1 cellular context compared by ENCODE assay signal in the genomic region with DNA sequence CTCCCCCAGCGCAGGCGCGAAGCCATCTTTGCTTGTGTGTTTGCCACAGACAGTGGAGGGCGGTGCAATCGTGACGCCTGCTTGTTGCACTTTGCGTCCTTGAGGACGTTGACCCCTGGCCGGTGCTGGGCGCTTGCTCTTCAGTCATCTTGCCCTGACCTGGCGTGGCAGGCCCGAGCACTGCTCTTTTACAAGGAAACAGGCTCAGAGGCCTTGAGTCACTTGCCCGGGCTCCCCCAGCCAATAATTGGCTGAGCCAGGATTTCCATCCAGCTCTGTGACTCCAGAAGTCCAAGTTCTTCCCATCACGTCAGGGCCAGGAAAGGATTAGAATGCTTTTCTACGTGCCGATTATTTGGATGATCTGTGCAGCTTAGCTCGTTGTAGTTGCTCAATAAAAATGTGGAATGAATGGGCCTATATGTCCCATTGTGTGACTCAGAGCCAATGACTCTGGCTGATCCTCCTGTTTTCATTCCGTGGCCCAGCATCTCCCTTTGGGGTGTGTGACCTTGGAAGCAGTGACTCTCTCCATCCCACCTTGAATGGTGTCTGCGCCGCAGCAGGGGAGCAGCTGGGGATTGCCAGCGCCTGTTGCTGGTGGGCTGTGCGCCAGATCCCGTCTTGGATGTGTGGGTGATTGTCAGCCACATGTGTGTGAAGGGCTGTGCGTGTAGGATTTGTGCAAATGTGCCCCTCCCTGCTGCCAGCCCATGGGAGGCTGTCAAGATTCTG.
A peak's percentile ranks its signal among the peaks of the same experiment; 100 is the strongest.
TF ChIP-seq lines count a peak whose summit lies in the region.

No MANE protein-coding gene starts in this region.

TF ChIP-seq in HepG2, 621 proteins besides CTCF, POLR2A, EP300 and RAD21 (continued from another document and continues in another):
- TF ChIP-seq, protein P1, sequence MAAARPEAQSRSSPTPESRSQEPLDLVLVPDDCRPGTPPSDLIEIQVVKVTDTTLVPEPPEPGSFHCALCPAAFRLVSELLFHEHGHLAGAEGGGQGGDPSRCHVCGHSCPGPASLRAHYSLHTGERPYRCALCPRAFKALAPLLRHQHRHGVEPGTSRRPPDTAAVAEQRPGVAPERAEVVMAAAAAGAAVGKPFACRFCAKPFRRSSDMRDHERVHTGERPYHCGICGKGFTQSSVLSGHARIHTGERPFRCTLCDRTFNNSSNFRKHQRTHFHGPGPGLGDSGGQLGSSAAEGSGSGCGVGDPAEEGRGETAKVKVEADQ (CRISPR knock-in tag; IDR thresholded peaks at IDR 0.05; ENCODE audit: borderline replicate concordance): no peak
- TF ChIP-seq, protein P2, sequence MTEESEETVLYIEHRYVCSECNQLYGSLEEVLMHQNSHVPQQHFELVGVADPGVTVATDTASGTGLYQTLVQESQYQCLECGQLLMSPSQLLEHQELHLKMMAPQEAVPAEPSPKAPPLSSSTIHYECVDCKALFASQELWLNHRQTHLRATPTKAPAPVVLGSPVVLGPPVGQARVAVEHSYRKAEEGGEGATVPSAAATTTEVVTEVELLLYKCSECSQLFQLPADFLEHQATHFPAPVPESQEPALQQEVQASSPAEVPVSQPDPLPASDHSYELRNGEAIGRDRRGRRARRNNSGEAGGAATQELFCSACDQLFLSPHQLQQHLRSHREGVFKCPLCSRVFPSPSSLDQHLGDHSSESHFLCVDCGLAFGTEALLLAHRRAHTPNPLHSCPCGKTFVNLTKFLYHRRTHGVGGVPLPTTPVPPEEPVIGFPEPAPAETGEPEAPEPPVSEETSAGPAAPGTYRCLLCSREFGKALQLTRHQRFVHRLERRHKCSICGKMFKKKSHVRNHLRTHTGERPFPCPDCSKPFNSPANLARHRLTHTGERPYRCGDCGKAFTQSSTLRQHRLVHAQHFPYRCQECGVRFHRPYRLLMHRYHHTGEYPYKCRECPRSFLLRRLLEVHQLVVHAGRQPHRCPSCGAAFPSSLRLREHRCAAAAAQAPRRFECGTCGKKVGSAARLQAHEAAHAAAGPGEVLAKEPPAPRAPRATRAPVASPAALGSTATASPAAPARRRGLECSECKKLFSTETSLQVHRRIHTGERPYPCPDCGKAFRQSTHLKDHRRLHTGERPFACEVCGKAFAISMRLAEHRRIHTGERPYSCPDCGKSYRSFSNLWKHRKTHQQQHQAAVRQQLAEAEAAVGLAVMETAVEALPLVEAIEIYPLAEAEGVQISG (CRISPR knock-in tag; IDR thresholded peaks at IDR 0.05): peak; percentile 84
- TF ChIP-seq, protein P3, sequence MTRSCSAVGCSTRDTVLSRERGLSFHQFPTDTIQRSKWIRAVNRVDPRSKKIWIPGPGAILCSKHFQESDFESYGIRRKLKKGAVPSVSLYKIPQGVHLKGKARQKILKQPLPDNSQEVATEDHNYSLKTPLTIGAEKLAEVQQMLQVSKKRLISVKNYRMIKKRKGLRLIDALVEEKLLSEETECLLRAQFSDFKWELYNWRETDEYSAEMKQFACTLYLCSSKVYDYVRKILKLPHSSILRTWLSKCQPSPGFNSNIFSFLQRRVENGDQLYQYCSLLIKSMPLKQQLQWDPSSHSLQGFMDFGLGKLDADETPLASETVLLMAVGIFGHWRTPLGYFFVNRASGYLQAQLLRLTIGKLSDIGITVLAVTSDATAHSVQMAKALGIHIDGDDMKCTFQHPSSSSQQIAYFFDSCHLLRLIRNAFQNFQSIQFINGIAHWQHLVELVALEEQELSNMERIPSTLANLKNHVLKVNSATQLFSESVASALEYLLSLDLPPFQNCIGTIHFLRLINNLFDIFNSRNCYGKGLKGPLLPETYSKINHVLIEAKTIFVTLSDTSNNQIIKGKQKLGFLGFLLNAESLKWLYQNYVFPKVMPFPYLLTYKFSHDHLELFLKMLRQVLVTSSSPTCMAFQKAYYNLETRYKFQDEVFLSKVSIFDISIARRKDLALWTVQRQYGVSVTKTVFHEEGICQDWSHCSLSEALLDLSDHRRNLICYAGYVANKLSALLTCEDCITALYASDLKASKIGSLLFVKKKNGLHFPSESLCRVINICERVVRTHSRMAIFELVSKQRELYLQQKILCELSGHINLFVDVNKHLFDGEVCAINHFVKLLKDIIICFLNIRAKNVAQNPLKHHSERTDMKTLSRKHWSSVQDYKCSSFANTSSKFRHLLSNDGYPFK (CRISPR knock-in tag; IDR thresholded peaks at IDR 0.05; ENCODE audit: borderline replicate concordance): peak; percentile 85; the same call in 1 of the 2 replicates
- peak; percentile 79 for TF ChIP-seq FOXA3 (CRISPR knock-in tag; IDR thresholded peaks at IDR 0.05)
- peak; percentile 66; the same call in 1 of the 2 replicates for TF ChIP-seq ZNF629 (CRISPR knock-in tag; conservative IDR thresholded peaks at IDR 0.05)
- TF ChIP-seq, protein P4, sequence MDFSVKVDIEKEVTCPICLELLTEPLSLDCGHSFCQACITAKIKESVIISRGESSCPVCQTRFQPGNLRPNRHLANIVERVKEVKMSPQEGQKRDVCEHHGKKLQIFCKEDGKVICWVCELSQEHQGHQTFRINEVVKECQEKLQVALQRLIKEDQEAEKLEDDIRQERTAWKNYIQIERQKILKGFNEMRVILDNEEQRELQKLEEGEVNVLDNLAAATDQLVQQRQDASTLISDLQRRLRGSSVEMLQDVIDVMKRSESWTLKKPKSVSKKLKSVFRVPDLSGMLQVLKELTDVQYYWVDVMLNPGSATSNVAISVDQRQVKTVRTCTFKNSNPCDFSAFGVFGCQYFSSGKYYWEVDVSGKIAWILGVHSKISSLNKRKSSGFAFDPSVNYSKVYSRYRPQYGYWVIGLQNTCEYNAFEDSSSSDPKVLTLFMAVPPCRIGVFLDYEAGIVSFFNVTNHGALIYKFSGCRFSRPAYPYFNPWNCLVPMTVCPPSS (IDR thresholded peaks at IDR 0.05): no peak
- TF ChIP-seq MBNL3 (CRISPR knock-in tag; conservative IDR thresholded peaks at IDR 0.05): no peak
- no peak for TF ChIP-seq SUZ12 (IDR thresholded peaks at IDR 0.05; ENCODE audit: low read depth, low read length)
- peak; percentile 79; the same call in 1 of the 2 replicates for TF ChIP-seq BORCS8-MEF2B (CRISPR knock-in tag; IDR thresholded peaks at IDR 0.05)
- TF ChIP-seq SCMH1 (CRISPR knock-in tag; IDR thresholded peaks at IDR 0.05; ENCODE audit: borderline replicate concordance): no peak
- no peak for TF ChIP-seq RNF2 (conservative IDR thresholded peaks at IDR 0.05; ENCODE audit: low read depth)
- TF ChIP-seq, protein P5, sequence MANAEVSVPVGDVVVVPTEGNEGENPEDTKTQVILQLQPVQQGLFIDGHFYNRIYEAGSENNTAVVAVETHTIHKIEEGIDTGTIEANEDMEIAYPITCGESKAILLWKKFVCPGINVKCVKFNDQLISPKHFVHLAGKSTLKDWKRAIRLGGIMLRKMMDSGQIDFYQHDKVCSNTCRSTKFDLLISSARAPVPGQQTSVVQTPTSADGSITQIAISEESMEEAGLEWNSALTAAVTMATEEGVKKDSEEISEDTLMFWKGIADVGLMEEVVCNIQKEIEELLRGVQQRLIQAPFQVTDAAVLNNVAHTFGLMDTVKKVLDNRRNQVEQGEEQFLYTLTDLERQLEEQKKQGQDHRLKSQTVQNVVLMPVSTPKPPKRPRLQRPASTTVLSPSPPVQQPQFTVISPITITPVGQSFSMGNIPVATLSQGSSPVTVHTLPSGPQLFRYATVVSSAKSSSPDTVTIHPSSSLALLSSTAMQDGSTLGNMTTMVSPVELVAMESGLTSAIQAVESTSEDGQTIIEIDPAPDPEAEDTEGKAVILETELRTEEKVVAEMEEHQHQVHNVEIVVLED (CRISPR knock-in tag; IDR thresholded peaks at IDR 0.05; ENCODE audit: borderline replicate concordance): peak; percentile 66; the same call in 1 of the 2 replicates
- no peak for TF ChIP-seq POLR2AphosphoS5 (IDR thresholded peaks at IDR 0.05; ENCODE audit: low read depth, low read length)
- TF ChIP-seq ZNF83 (CRISPR knock-in tag; IDR thresholded peaks at IDR 0.05; ENCODE audit: borderline replicate concordance): no peak
- TF ChIP-seq HNRNPLL (IDR thresholded peaks at IDR 0.05; ENCODE audit: low read depth, low read length, poor library complexity, severe bottlenecking): no peak
- TF ChIP-seq, protein P6, sequence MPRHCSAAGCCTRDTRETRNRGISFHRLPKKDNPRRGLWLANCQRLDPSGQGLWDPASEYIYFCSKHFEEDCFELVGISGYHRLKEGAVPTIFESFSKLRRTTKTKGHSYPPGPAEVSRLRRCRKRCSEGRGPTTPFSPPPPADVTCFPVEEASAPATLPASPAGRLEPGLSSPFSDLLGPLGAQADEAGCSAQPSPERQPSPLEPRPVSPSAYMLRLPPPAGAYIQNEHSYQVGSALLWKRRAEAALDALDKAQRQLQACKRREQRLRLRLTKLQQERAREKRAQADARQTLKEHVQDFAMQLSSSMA (CRISPR knock-in tag; IDR thresholded peaks at IDR 0.05): peak; percentile 92
- TF ChIP-seq ZEB1 (IDR thresholded peaks at IDR 0.05; ENCODE audit: insufficient replicate concordance, low read depth): no peak
- TF ChIP-seq, protein P7, sequence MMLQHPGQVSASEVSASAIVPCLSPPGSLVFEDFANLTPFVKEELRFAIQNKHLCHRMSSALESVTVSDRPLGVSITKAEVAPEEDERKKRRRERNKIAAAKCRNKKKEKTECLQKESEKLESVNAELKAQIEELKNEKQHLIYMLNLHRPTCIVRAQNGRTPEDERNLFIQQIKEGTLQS (CRISPR knock-in tag; IDR thresholded peaks at IDR 0.05): peak; percentile 26; the same call in 1 of the 2 replicates
- no peak for TF ChIP-seq POGK (CRISPR knock-in tag; conservative IDR thresholded peaks at IDR 0.05)
- no peak for TF ChIP-seq SMARCE1 (IDR thresholded peaks at IDR 0.05; ENCODE audit: borderline replicate concordance)
- no peak for TF ChIP-seq ZNF407 (CRISPR knock-in tag; IDR thresholded peaks at IDR 0.05; ENCODE audit: not compliant biosample characterization)
- TF ChIP-seq, protein P8, sequence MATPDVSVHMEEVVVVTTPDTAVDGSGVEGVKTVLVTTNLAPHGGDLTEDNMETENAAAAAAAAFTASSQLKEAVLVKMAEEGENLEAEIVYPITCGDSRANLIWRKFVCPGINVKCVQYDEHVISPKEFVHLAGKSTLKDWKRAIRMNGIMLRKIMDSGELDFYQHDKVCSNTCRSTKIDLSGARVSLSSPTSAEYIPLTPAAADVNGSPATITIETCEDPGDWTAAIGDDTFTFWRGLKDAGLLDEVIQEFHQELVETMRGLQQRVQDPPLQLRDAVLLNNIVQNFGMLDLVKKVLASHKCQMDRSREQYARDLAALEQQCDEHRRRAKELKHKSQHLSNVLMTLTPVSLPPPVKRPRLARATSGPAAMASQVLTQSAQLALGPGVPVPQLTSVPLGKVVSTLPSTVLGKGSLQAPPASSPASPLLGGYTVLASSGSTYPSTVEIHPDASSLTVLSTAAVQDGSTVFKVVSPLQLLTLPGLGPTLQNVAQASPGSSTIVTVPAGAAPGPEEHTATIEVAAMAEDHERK (CRISPR knock-in tag; IDR thresholded peaks at IDR 0.05; ENCODE audit: low read depth): no peak
- TF ChIP-seq TBL1XR1 (IDR thresholded peaks at IDR 0.05; ENCODE audit: borderline replicate concordance, low read length, partially characterized antibody): peak; percentile 70
- TF ChIP-seq ZSCAN30 (CRISPR knock-in tag; IDR thresholded peaks at IDR 0.05): no peak
- TF ChIP-seq AGO2 (optimal IDR thresholded peaks at IDR 0.05; ENCODE audit: low read depth, low read length): no peak
- no peak; the same call in 1 of the 2 replicates for TF ChIP-seq ZNF891 (CRISPR knock-in tag; IDR thresholded peaks at IDR 0.05)
- no peak for TF ChIP-seq NFYC (CRISPR knock-in tag; IDR thresholded peaks at IDR 0.05)
